In genomic region chr6:41155132-41155805, GRCh38 we compare ENCODE assay signal across 17 cellular contexts. TPM values are rescaled to one million over a fixed set of nuclear protein-coding genes. Genes with fewer than 3 reads are reported as not detected.
"Had no signal": no experiment of that assay in that cellular context is flagged by ENCODE, and none has a peak within 500 bp of the region (broad histone marks: within the 10 kb centered on the region; RNA-seq: fewer than 3 reads in every experiment).

No MANE protein-coding gene starts in this region.

- H3K36me3 ChIP-seq: esophagus squamous epithelium, lower lobe of right lung had no signal

- ATAC-seq: left cardiac atrium, lower lobe of right lung, sciatic nerve, T-cell had no signal

- H3K27me3 ChIP-seq: foreskin keratinocyte had no signal

- H3K9me3 ChIP-seq: esophagus squamous epithelium, lower lobe of right lung, psoas muscle, thoracic aorta had no signal

- H3K4me1 ChIP-seq: psoas muscle had no signal

- H3K4me3 ChIP-seq: esophagus squamous epithelium, lower lobe of right lung, psoas muscle, thoracic aorta had no signal

- DNase-seq: activated naive CD4-positive, alpha-beta T cell treated with anti-CD3 and anti-CD28 coated beads, Interleukin-2, amount 50 U/mL, for 16 hours; esophagus squamous epithelium; foreskin keratinocyte; left cardiac atrium; lower lobe of right lung; psoas muscle; stimulated activated CD4-positive, alpha-beta T cell treated with anti-CD3 and anti-CD28 coated beads, Interleukin-2, amount 100 ng/mL, for 24 hours; T-cell; T-helper 9 cell had no signal

- H3K27ac ChIP-seq: esophagus squamous epithelium, foreskin keratinocyte, lower lobe of right lung, psoas muscle, thoracic aorta had no signal

RNA-seq across cellular contexts. Expression of gene TREML1, which starts 1.1 kb away (rescaled TPM):
- total RNA-seq: activated CD8-positive, alpha-beta memory T cell treated with anti-CD3 and anti-CD28 coated beads for 36 hours; activated T-helper 2 cell treated with anti-CD3 and anti-CD28 coated beads, Interferon-gamma antibody, Interleukin-2, Interleukin-4, amounts not matched to agents 10 μg/mL and 5 μg/mL and 100 μg/mL, durations not matched to agents 14 hours and 24 hours and 36 hours; cardiac septum; esophagus squamous epithelium; left cardiac atrium; mesothelial cell of epicardium; osteocyte had no signal
- polyA plus RNA-seq: neural cell had no signal

RNA-seq across cellular contexts. Expression of gene TREM2, which starts 7.6 kb away (rescaled TPM):
- total RNA-seq: activated CD8-positive, alpha-beta memory T cell treated with anti-CD3 and anti-CD28 coated beads for 36 hours; activated T-helper 2 cell treated with anti-CD3 and anti-CD28 coated beads, Interferon-gamma antibody, Interleukin-2, Interleukin-4, amounts not matched to agents 10 μg/mL and 5 μg/mL and 100 μg/mL, durations not matched to agents 14 hours and 24 hours and 36 hours; mesothelial cell of epicardium; osteocyte had no signal
- polyA plus RNA-seq: neural cell had no signal

RNA-seq across cellular contexts. Expression of gene TREML2, which starts 45.7 kb away (rescaled TPM):
- total RNA-seq: mesothelial cell of epicardium, osteocyte had no signal
- polyA plus RNA-seq: neural cell had no signal
